Comparison of ENCODE assay signal across 32 cellular contexts in genomic region chr11:70738661-70739060, GRCh38.
"Had no signal": no experiment of that assay in that cellular context is flagged by ENCODE, and none has a peak within 500 bp of the region (broad histone marks: within the 10 kb centered on the region; RNA-seq: fewer than 3 reads in every experiment).

No MANE protein-coding gene starts in this region.

- H3K27ac ChIP-seq: ascending aorta, breast epithelium, cardiac muscle cell, coronary artery, dorsolateral prefrontal cortex, esophagus muscularis mucosa, foreskin keratinocyte, gastrocnemius medialis had no signal

- ATAC-seq: activated CD4-positive, alpha-beta T cell treated with anti-CD3 and anti-CD28 coated beads for 36 hours; activated CD8-positive, alpha-beta memory T cell treated with anti-CD3 and anti-CD28 coated beads, Interleukin-2, amount 10 ng/mL, durations not matched to agents 7 days and 5 days; activated CD8-positive, alpha-beta T cell treated with anti-CD3 and anti-CD28 coated beads, Interleukin-2, amount 10 ng/mL, durations not matched to agents 7 days and 5 days; activated naive CD4-positive, alpha-beta T cell treated with anti-CD3 and anti-CD28 coated beads, Interleukin-2, amount 50 U/mL, for 72 hours; activated T-cell treated with anti-CD3 and anti-CD28 coated beads, Interleukin-2, amount 50 U/mL, for 72 hours; effector memory CD8-positive, alpha-beta T cell; foreskin keratinocyte; gastrocnemius medialis had no signal

- H3K4me1 ChIP-seq: ascending aorta, breast epithelium, esophagus muscularis mucosa, foreskin keratinocyte, gastrocnemius medialis had no signal

- H3K27ac Mint-ChIP-seq: activated CD4-positive, alpha-beta memory T cell treated with anti-CD3 and anti-CD28 coated beads for 36 hours; activated CD4-positive, alpha-beta T cell treated with anti-CD3 and anti-CD28 coated beads for 36 hours; activated CD4-positive, alpha-beta T cell treated with anti-CD3 and anti-CD28 coated beads, Interleukin-2, amount 10 ng/mL, durations not matched to agents 24 days and 14 days; activated CD8-positive, alpha-beta memory T cell treated with anti-CD3 and anti-CD28 coated beads, Interleukin-2, amount 10 ng/mL, durations not matched to agents 7 days and 5 days; activated CD8-positive, alpha-beta T cell treated with anti-CD3 and anti-CD28 coated beads, Interleukin-2, amount 10 ng/mL, durations not matched to agents 7 days and 5 days; activated naive CD4-positive, alpha-beta T cell treated with anti-CD3 and anti-CD28 coated beads, Interleukin-2, amount 10 ng/mL, durations not matched to agents 7 days and 5 days; activated naive CD4-positive, alpha-beta T cell treated with anti-CD3 and anti-CD28 coated beads, Interleukin-2, amount 50 U/mL, for 72 hours; activated naive CD8-positive, alpha-beta T cell treated with anti-CD3 and anti-CD28 coated beads, Interleukin-2, amount 10 ng/mL, durations not matched to agents 7 days and 5 days; activated T-cell treated with anti-CD3 and anti-CD28 coated beads, Interleukin-2, amount 50 U/mL, for 24 hours; activated T-cell treated with anti-CD3 and anti-CD28 coated beads, Interleukin-2, amount 50 U/mL, for 72 hours; dendritic cell treated with granulocyte-macrophage colony-stimulating factor and Interleukin-4, amounts not matched to agents 40 ng/mL and 50 ng/mL, for 4 days; effector memory CD8-positive, alpha-beta T cell had no signal

- H3K36me3 ChIP-seq: ascending aorta, breast epithelium, cardiac muscle cell, esophagus muscularis mucosa, gastrocnemius medialis had no signal

- H3K4me3 ChIP-seq: ascending aorta, breast epithelium, cardiac muscle cell, coronary artery, dorsolateral prefrontal cortex, esophagus muscularis mucosa, gastrocnemius medialis had no signal

- H3K4me3 Mint-ChIP-seq: activated CD4-positive, alpha-beta memory T cell treated with anti-CD3 and anti-CD28 coated beads for 36 hours; activated CD4-positive, alpha-beta T cell treated with anti-CD3 and anti-CD28 coated beads for 36 hours; activated CD4-positive, alpha-beta T cell treated with anti-CD3 and anti-CD28 coated beads, Interleukin-2, amount 10 ng/mL, durations not matched to agents 24 days and 14 days; activated CD8-positive, alpha-beta memory T cell treated with anti-CD3 and anti-CD28 coated beads, Interleukin-2, amount 10 ng/mL, durations not matched to agents 7 days and 5 days; activated CD8-positive, alpha-beta T cell treated with anti-CD3 and anti-CD28 coated beads, Interleukin-2, amount 10 ng/mL, durations not matched to agents 7 days and 5 days; activated naive CD4-positive, alpha-beta T cell treated with anti-CD3 and anti-CD28 coated beads, Interleukin-2, amount 10 ng/mL, durations not matched to agents 7 days and 5 days; activated naive CD8-positive, alpha-beta T cell treated with anti-CD3 and anti-CD28 coated beads, Interleukin-2, amount 10 ng/mL, durations not matched to agents 7 days and 5 days; activated T-cell treated with anti-CD3 and anti-CD28 coated beads, Interleukin-2, amount 50 U/mL, for 24 hours; activated T-cell treated with anti-CD3 and anti-CD28 coated beads, Interleukin-2, amount 50 U/mL, for 72 hours; brain; dendritic cell treated with granulocyte-macrophage colony-stimulating factor and Interleukin-4, amounts not matched to agents 40 ng/mL and 50 ng/mL, for 4 days; effector memory CD8-positive, alpha-beta T cell had no signal

- H3K9me3 Mint-ChIP-seq: activated CD4-positive, alpha-beta memory T cell treated with anti-CD3 and anti-CD28 coated beads for 36 hours; activated CD4-positive, alpha-beta T cell treated with anti-CD3 and anti-CD28 coated beads, Interleukin-2, amount 10 ng/mL, durations not matched to agents 24 days and 14 days; activated naive CD4-positive, alpha-beta T cell treated with anti-CD3 and anti-CD28 coated beads, Interleukin-2, amount 50 U/mL, for 72 hours; activated naive CD8-positive, alpha-beta T cell treated with anti-CD3 and anti-CD28 coated beads, Interleukin-2, amount 10 ng/mL, durations not matched to agents 7 days and 5 days; activated T-cell treated with anti-CD3 and anti-CD28 coated beads, Interleukin-2, amount 50 U/mL, for 24 hours; activated T-cell treated with anti-CD3 and anti-CD28 coated beads, Interleukin-2, amount 50 U/mL, for 72 hours; dendritic cell treated with granulocyte-macrophage colony-stimulating factor and Interleukin-4, amounts not matched to agents 40 ng/mL and 50 ng/mL, for 4 days; effector memory CD8-positive, alpha-beta T cell had no signal

- H3K27me3 ChIP-seq: ascending aorta, breast epithelium, cardiac muscle cell, foreskin keratinocyte had no signal

- DNase-seq: activated CD4-positive, alpha-beta memory T cell treated with anti-CD3 and anti-CD28 coated beads for 36 hours; activated CD4-positive, alpha-beta T cell treated with anti-CD3 and anti-CD28 coated beads for 36 hours; activated CD4-positive, alpha-beta T cell treated with anti-CD3 and anti-CD28 coated beads, Interleukin-2, amount 10 ng/mL, durations not matched to agents 24 days and 14 days; activated CD4-positive, CD25-positive, alpha-beta regulatory T cell; activated CD4-positive, CD25-positive, alpha-beta regulatory T cell treated with anti-CD3 and anti-CD28 coated beads, Interleukin-2, amount 50 U/mL, for 72 hours; activated CD8-positive, alpha-beta memory T cell treated with anti-CD3 and anti-CD28 coated beads, Interleukin-2, amount 10 ng/mL, durations not matched to agents 7 days and 5 days; activated CD8-positive, alpha-beta memory T cell treated with anti-CD3 and anti-CD28 coated beads, Interleukin-2, amount 50 U/mL, for 4 hours; activated CD8-positive, alpha-beta T cell treated with anti-CD3 and anti-CD28 coated beads, Interleukin-2, amount 10 ng/mL, durations not matched to agents 7 days and 5 days; activated gamma-delta T cell; activated naive CD4-positive, alpha-beta T cell; activated naive CD4-positive, alpha-beta T cell treated with anti-CD3 and anti-CD28 coated beads, Interleukin-2, amount 10 ng/mL, durations not matched to agents 7 days and 5 days; activated naive CD8-positive, alpha-beta T cell treated with anti-CD3 and anti-CD28 coated beads, Interleukin-2, amount 10 ng/mL, durations not matched to agents 7 days and 5 days; activated T-cell treated with anti-CD3 and anti-CD28 coated beads for 4 hours; activated T-cell treated with anti-CD3 and anti-CD28 coated beads, Interleukin-2, amount 50 U/mL, for 24 hours; activated T-cell treated with anti-CD3 and anti-CD28 coated beads, Interleukin-2, amount 50 U/mL, for 72 hours; central memory CD4-positive, alpha-beta T cell; cerebellar nuclear complex; effector memory CD8-positive, alpha-beta T cell; erythroblast; foreskin keratinocyte; gastrocnemius medialis; glutamatergic neuron; T-helper 2 cell had no signal

- H3K27me3 Mint-ChIP-seq: activated CD4-positive, alpha-beta T cell treated with anti-CD3 and anti-CD28 coated beads, Interleukin-2, amount 10 ng/mL, durations not matched to agents 24 days and 14 days had no signal

- H3K9me3 ChIP-seq: ascending aorta, breast epithelium, esophagus muscularis mucosa, gastrocnemius medialis had no signal

- H3K4me1 Mint-ChIP-seq: activated CD4-positive, alpha-beta T cell treated with anti-CD3 and anti-CD28 coated beads for 36 hours; activated CD4-positive, alpha-beta T cell treated with anti-CD3 and anti-CD28 coated beads, Interleukin-2, amount 10 ng/mL, durations not matched to agents 24 days and 14 days; activated CD8-positive, alpha-beta memory T cell treated with anti-CD3 and anti-CD28 coated beads, Interleukin-2, amount 10 ng/mL, durations not matched to agents 7 days and 5 days; activated naive CD4-positive, alpha-beta T cell treated with anti-CD3 and anti-CD28 coated beads, Interleukin-2, amount 10 ng/mL, durations not matched to agents 7 days and 5 days; activated naive CD8-positive, alpha-beta T cell treated with anti-CD3 and anti-CD28 coated beads, Interleukin-2, amount 10 ng/mL, durations not matched to agents 7 days and 5 days had no signal

- H3K36me3 Mint-ChIP-seq: activated CD4-positive, alpha-beta memory T cell treated with anti-CD3 and anti-CD28 coated beads for 36 hours; activated CD8-positive, alpha-beta memory T cell treated with anti-CD3 and anti-CD28 coated beads, Interleukin-2, amount 10 ng/mL, durations not matched to agents 7 days and 5 days; activated naive CD4-positive, alpha-beta T cell treated with anti-CD3 and anti-CD28 coated beads, Interleukin-2, amount 10 ng/mL, durations not matched to agents 7 days and 5 days; activated naive CD4-positive, alpha-beta T cell treated with anti-CD3 and anti-CD28 coated beads, Interleukin-2, amount 50 U/mL, for 72 hours; activated naive CD8-positive, alpha-beta T cell treated with anti-CD3 and anti-CD28 coated beads, Interleukin-2, amount 10 ng/mL, durations not matched to agents 7 days and 5 days; brain had no signal
